Comparison of ENCODE assay signal across 1 cellular context in genomic region chrX:19683358-19683757, GRCh38.
TF ChIP-seq lines count a peak whose summit lies in the region.

No MANE protein-coding gene starts in this region.

TF ChIP-seq in IMR-90, 13 proteins besides CTCF, POLR2A, EP300 and RAD21 (continued from another document):
- no peak for TF ChIP-seq CHD1 (IDR thresholded peaks at IDR 0.05; ENCODE audit: low read depth, low read length)
TF ChIP-seq in IMR-90: peak in this region for 0.
